In the genomic region with DNA sequence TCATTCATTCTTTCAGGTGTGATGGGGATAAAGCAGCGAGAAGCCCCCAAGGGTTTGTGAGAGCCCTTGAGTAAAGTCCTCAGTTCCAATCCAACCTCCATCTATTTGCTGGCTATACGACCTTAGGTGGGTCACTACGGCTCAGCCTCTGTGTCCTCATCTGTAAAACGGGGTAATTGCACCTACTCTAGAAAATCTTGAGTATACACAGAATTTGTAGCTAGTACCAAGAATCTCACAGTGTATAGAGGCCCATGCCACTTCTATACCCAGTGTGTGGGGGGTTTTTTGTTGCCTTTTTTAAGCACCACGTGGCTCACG, we compare ENCODE assay signal across 8 cellular contexts. TPM values are rescaled to one million over a fixed set of nuclear protein-coding genes. Genes with fewer than 3 reads are reported as not detected.
DNase-seq lines count a peak whose midpoint lies in the region; TF ChIP-seq lines count a peak whose summit lies in the region.

No MANE protein-coding gene starts in this region.

- no peaks in the 10 kb centered on the region for H3K27me3 Mint-ChIP-seq in activated CD4-positive, alpha-beta T cell treated with anti-CD3 and anti-CD28 coated beads, Interleukin-2, amount 10 ng/mL, durations not matched to agents 24 days and 14 days

- intact Hi-C loops in activated CD4-positive, alpha-beta T cell treated with anti-CD3 and anti-CD28 coated beads, Interleukin-2, amount 10 ng/mL, durations not matched to agents 24 days and 14 days (cut with micrococcal nuclease), result loop anchor here (2.0 to 10.0 kb wide), 5 partner anchors 36 to 460 kb away; partner anchors contain the start of genes ICAM3, ILF3, RAVER1 and S1PR2

- H3K4me1 Mint-ChIP-seq in activated CD4-positive, alpha-beta T cell treated with anti-CD3 and anti-CD28 coated beads, Interleukin-2, amount 10 ng/mL, durations not matched to agents 24 days and 14 days, result peaks cover 32% of the 10 kb centered on the region

- H3K36me3 Mint-ChIP-seq in activated CD4-positive, alpha-beta T cell treated with anti-CD3 and anti-CD28 coated beads, Interleukin-2, amount 10 ng/mL, durations not matched to agents 24 days and 14 days (ENCODE audit: low read depth), result peaks cover 22% of the 10 kb centered on the region

- H3K9me3 ChIP-seq in iPS-18c (ENCODE audit: control insufficient read depth, insufficient read depth, low read length), result no peaks in the 10 kb centered on the region

- peak overlapping the region; percentile 99; the same call in 1 of the 2 replicates for H3K4me3 ChIP-seq in iPS-18c (ENCODE audit: insufficient read depth, low read depth, low read length)

- no peaks in the 10 kb centered on the region for H3K9me3 Mint-ChIP-seq in activated CD4-positive, alpha-beta T cell treated with anti-CD3 and anti-CD28 coated beads, Interleukin-2, amount 10 ng/mL, durations not matched to agents 24 days and 14 days

- H3K4me3 Mint-ChIP-seq in activated CD4-positive, alpha-beta T cell treated with anti-CD3 and anti-CD28 coated beads, Interleukin-2, amount 10 ng/mL, durations not matched to agents 24 days and 14 days, result peak overlapping the region; percentile 93

- TF ChIP-seq CTCF in VCaP (conservative IDR thresholded peaks at IDR 0.05), result no peak

- H3K27ac ChIP-seq in VCaP (peak overlapping the region; percentile 71), temporal lobe (ENCODE audit: low read depth, low read length) (peak overlapping the region; percentile 85)

- peak overlapping the region; percentile 97 for H3K27ac Mint-ChIP-seq in activated CD4-positive, alpha-beta T cell treated with anti-CD3 and anti-CD28 coated beads, Interleukin-2, amount 10 ng/mL, durations not matched to agents 24 days and 14 days

- no peak for DNase-seq in activated CD4-positive, alpha-beta T cell treated with anti-CD3 and anti-CD28 coated beads, Interleukin-2, amount 10 ng/mL, durations not matched to agents 24 days and 14 days
- DNase-seq in activated CD4-positive, alpha-beta T cell treated with anti-CD3 and anti-CD28 coated beads, Interleukin-2, amount 50 U/mL, for 4 hours, result no peak
- DNase-seq in central memory CD4-positive, alpha-beta T cell, result no peak
- no peak for DNase-seq in NCI-H2081 (lab: John Stamatoyannopoulos, UW)
- no peak for DNase-seq in NCI-H1048 (lab: John Stamatoyannopoulos, UW)

RNA-seq across cellular contexts. Expression of gene DNMT1, which starts 0.4 kb away (rescaled TPM):
- 410 and 414 TPM in 2 replicates for total RNA-seq in activated CD4-positive, alpha-beta T cell treated with anti-CD3 and anti-CD28 coated beads, Interleukin-2, amount 10 ng/mL, durations not matched to agents 24 days and 14 days
- 37.1 TPM for total RNA-seq in temporal lobe

RNA-seq across cellular contexts. Expression of gene S1PR2, which starts 36.0 kb away (rescaled TPM):
- total RNA-seq in activated CD4-positive, alpha-beta T cell treated with anti-CD3 and anti-CD28 coated beads, Interleukin-2, amount 10 ng/mL, durations not matched to agents 24 days and 14 days, result 14.3 and 14.7 TPM in 2 replicates
- 2.5 TPM for total RNA-seq in temporal lobe

RNA-seq across cellular contexts. Expression of gene MRPL4, which starts 56.9 kb away (rescaled TPM):
- 163 and 174 TPM in 2 replicates for total RNA-seq in activated CD4-positive, alpha-beta T cell treated with anti-CD3 and anti-CD28 coated beads, Interleukin-2, amount 10 ng/mL, durations not matched to agents 24 days and 14 days
- 13.0 TPM for total RNA-seq in temporal lobe

Comparison
In these comparisons a context has a peak if more than half of its experiments do, and no peak if none do; other contexts are left out.
1. RNA of gene DNMT1, which starts 0.4 kb away (total RNA-seq): 410 to 414 TPM in activated CD4-positive, alpha-beta T cell treated with anti-CD3 and anti-CD28 coated beads, Interleukin-2, amount 10 ng/mL, durations not matched to agents 24 days and 14 days; 37.1 TPM in temporal lobe (single experiment); every median in the first group is over 10 times any median in the second.
2. RNA of gene MRPL4, which starts 56.9 kb away (total RNA-seq): 163 to 174 TPM in activated CD4-positive, alpha-beta T cell treated with anti-CD3 and anti-CD28 coated beads, Interleukin-2, amount 10 ng/mL, durations not matched to agents 24 days and 14 days; 13.0 TPM in temporal lobe (single experiment); every median in the first group is over 10 times any median in the second.